14 cellular contexts compared by ENCODE assay signal in genomic region chr9:87105-87504, GRCh38. TPM values are rescaled to one million over a fixed set of nuclear protein-coding genes. Genes with fewer than 3 reads are reported as not detected.
DNase-seq lines count a peak whose midpoint lies in the region; ATAC-seq and TF ChIP-seq lines count a peak whose summit lies in the region.
"Not testable (repeated sequence)": the region's sequence is repeated elsewhere in the genome, so short reads cannot be mapped to it uniquely, and the experiment has no call there.
"Had no signal": no experiment of that assay in that cellular context is flagged by ENCODE, and none has a peak within 500 bp of the region (broad histone marks: within the 10 kb centered on the region; RNA-seq: fewer than 3 reads in every experiment).

No MANE protein-coding gene starts in this region.

- not testable (repeated sequence) for H3K9ac ChIP-seq in IMR-90 (ENCODE audit: low read depth, low read length)

- H3K27ac ChIP-seq in IMR-90 (ENCODE audit: insufficient read depth, low read length); gastroesophageal sphincter; aorta (ENCODE audit: low read depth in 1 of 2, low read length in 2 of 2): not testable (repeated sequence)

- not testable (repeated sequence) for H3K4me2 ChIP-seq in IMR-90 (ENCODE audit: low read depth, low read length)

- CTCF ChIA-PET in IMR-90 (lab: Yijun Ruan, JAX), result not testable (repeated sequence)

- H3K56ac ChIP-seq in IMR-90 (ENCODE audit: extremely low read depth, insufficient read depth, low read length), result not testable (repeated sequence)

- H3K23ac ChIP-seq in IMR-90 (ENCODE audit: low read depth, low read length), result not testable (repeated sequence)

- not testable (repeated sequence) for H2AK5ac ChIP-seq in IMR-90 (ENCODE audit: low read depth, low read length)

- intact Hi-C loops in IMR-90 (cut with micrococcal nuclease); Right ventricle myocardium inferior (cut with DNase I); Right ventricle myocardium superior (cut with DNase I); left ventricle myocardium superior (cut with micrococcal nuclease); sciatic nerve (cut with DNase I); aorta (cut with DNase I): not testable (repeated sequence)

- H2AK9ac ChIP-seq in IMR-90 (replicated peaks; ENCODE audit: low read depth, low read length, poor library complexity), result not testable (repeated sequence)

- no CpG with 5 or more reads among the region's 4 CpGs for WGBS in IMR-90 (ENCODE audit: extremely low coverage in 2 of 2, insufficient read length in 1 of 2), 2 experiments
- no CpG with 5 or more reads among the region's 4 CpGs for WGBS in gastroesophageal sphincter (ENCODE audit: low coverage in 1 of 2), 2 donors
- WGBS in aorta, 2 donors, result 10 to 46% methylated on average over 2 to 3 of the region's 4 CpGs

- dilution Hi-C loops in IMR-90 (cut with HindIII; ENCODE audit: low sequenced_read_pairs, unreplicated experiment), result not testable (repeated sequence)

- not testable (repeated sequence) for H3K27me3 ChIP-seq in IMR-90 (ENCODE audit: control insufficient read depth, insufficient read depth, low read length); gastroesophageal sphincter; aorta (ENCODE audit: control insufficient read depth in 1 of 2, insufficient read depth in 2 of 2, low read length in 1 of 2)

- not testable (repeated sequence) for TF ChIP-seq RAD21 in IMR-90 (IDR thresholded peaks at IDR 0.05; ENCODE audit: low read length)

- ATAC-seq in IMR-90 (ENCODE audit: low read depth), result peak; percentile 24; the same call in 1 of the 2 replicates
- ATAC-seq in gastroesophageal sphincter, result peak; percentile 32
- peak; percentile 32 for ATAC-seq in Right ventricle myocardium inferior
- peak; percentile 28 for ATAC-seq in Right ventricle myocardium superior (ENCODE audit: poor library complexity)
- peak; percentile 48 for ATAC-seq in left ventricle myocardium superior
- ATAC-seq in sciatic nerve, result peak; percentile 94
- ATAC-seq in aorta (ENCODE audit: low FRiP score), result peak; percentile 26

- TF ChIP-seq POLR2A in IMR-90 (IDR thresholded peaks at IDR 0.05; ENCODE audit: low read depth, low read length); gastroesophageal sphincter (IDR thresholded peaks at IDR 0.05): not testable (repeated sequence)

- not testable (repeated sequence) for H3K4me1 ChIP-seq in IMR-90 (ENCODE audit: control insufficient read depth, insufficient read depth, low read length); gastroesophageal sphincter; aorta (ENCODE audit: control insufficient read depth in 1 of 2, insufficient read depth in 2 of 2, low read length in 2 of 2)

- not testable (repeated sequence) for H4K5ac ChIP-seq in IMR-90 (ENCODE audit: low read depth, low read length)

- not testable (repeated sequence) for H3K18ac ChIP-seq in IMR-90 (ENCODE audit: low read depth, low read length)

- not testable (repeated sequence) for H3K79me1 ChIP-seq in IMR-90 (ENCODE audit: low read depth in 1 of 2, low read length in 2 of 2)

- H2AFZ ChIP-seq in IMR-90 (replicated peaks; ENCODE audit: low read length, poor library complexity), result not testable (repeated sequence)

- not testable (repeated sequence) for H3K4me3 ChIP-seq in IMR-90 (ENCODE audit: insufficient read depth, low read depth, low read length); gastroesophageal sphincter; aorta (ENCODE audit: low read length in 2 of 2)

- BruUV-seq in IMR-90 (replicated peaks; lab: Mats Ljungman, UMichigan), result not testable (repeated sequence)

- not testable (repeated sequence) for H3K9me1 ChIP-seq in IMR-90 (ENCODE audit: insufficient read depth, low read length)

- not testable (repeated sequence) for H3K9me3 ChIP-seq in IMR-90 (ENCODE audit: control insufficient read depth, insufficient read depth, low read length); gastroesophageal sphincter; aorta (ENCODE audit: control insufficient read depth, low read length)

- not testable (repeated sequence) for H2BK15ac ChIP-seq in IMR-90 (ENCODE audit: low read depth, low read length)

- not testable (repeated sequence) for TF ChIP-seq CTCF in IMR-90 (conservative IDR thresholded peaks at IDR 0.05; ENCODE audit: low read depth, low read length); gastroesophageal sphincter (IDR thresholded peaks at IDR 0.05)

- H4K8ac ChIP-seq in IMR-90 (ENCODE audit: low read depth in 2 of 2, low read length in 2 of 2), result not testable (repeated sequence)

- not testable (repeated sequence) for H4K20me1 ChIP-seq in IMR-90 (ENCODE audit: insufficient read depth, low read length)

- TF ChIP-seq EP300 in gastroesophageal sphincter (IDR thresholded peaks at IDR 0.05), result not testable (repeated sequence)

- H3K4ac ChIP-seq in IMR-90 (ENCODE audit: low read depth, low read length), result not testable (repeated sequence)

- POLR2A ChIA-PET in IMR-90 (lab: Charles Lee; ENCODE audit: unreplicated experiment), result not testable (repeated sequence)

- H3K36me3 ChIP-seq in IMR-90 (ENCODE audit: control insufficient read depth, insufficient read depth, low read length); gastroesophageal sphincter; aorta (ENCODE audit: control insufficient read depth in 1 of 2, insufficient read depth in 2 of 2, low read length in 1 of 2): not testable (repeated sequence)

- DNase-seq in IMR-90; Right ventricle myocardium inferior (ENCODE audit: missing footprints); Right ventricle myocardium superior; left ventricle myocardium superior; sciatic nerve (ENCODE audit: low spot score); aorta: not testable (repeated sequence)

- not testable (repeated sequence) for H2BK20ac ChIP-seq in IMR-90 (ENCODE audit: low read depth, low read length)

- in situ Hi-C loops in IMR-90 (cut with MboI; ENCODE audit: low sequenced_read_pairs), result not testable (repeated sequence)

- H2BK120ac ChIP-seq in IMR-90 (ENCODE audit: low read depth, low read length), result not testable (repeated sequence)

- not testable (repeated sequence) for H2BK5ac ChIP-seq in IMR-90 (ENCODE audit: low read depth, low read length, poor library complexity, severe bottlenecking)

- not testable (repeated sequence) for H3K14ac ChIP-seq in IMR-90 (replicated peaks; ENCODE audit: low read depth, low read length)

- H4K91ac ChIP-seq in IMR-90 (ENCODE audit: insufficient read depth, low read depth, low read length), result not testable (repeated sequence)

RNA-seq across cellular contexts. Expression of gene FOXD4, which starts 31.1 kb away (rescaled TPM):
- total RNA-seq in IMR-90 (2012; rRNA removed), result 0.18 TPM in 1 of 2 replicates, not detected in the other
- 0.03 and 0.09 TPM in 2 replicates for polyA plus RNA-seq in IMR-90 (2012; rRNA removed)
- 0.07 TPM in 1 of 2 replicates, not detected in the other for polyA plus RNA-seq in IMR-90 (2012; cell fraction: cytosol; rRNA removed)
- polyA plus RNA-seq in IMR-90 (2012; cell fraction: nucleus; rRNA removed; ENCODE audit: low replicate concordance), result 0.32 and 0.52 TPM in 2 replicates
- under 1 TPM; 0.13 to 0.89 (median 0.56) TPM for total RNA-seq in gastroesophageal sphincter
- not detected for total RNA-seq in Right ventricle myocardium inferior
- not detected for total RNA-seq in Right ventricle myocardium superior
- 0.12 TPM for total RNA-seq in left ventricle myocardium superior
- total RNA-seq in sciatic nerve, result 0.45 TPM
- total RNA-seq in aorta, result under 1 TPM in 1 of 2 donors, not detected in 1; 0.27 TPM
- polyA plus RNA-seq in aorta, result not detected
- total RNA-seq: A673; CD8-positive, alpha-beta T cell had no signal
- polyA plus RNA-seq: AG04450; CD14-positive monocyte; CD4-positive, alpha-beta memory T cell; CD4-positive, CD25-positive, alpha-beta regulatory T cell; CD8-positive, alpha-beta memory T cell had no signal

RNA-seq across cellular contexts. Expression of gene WASHC1, which starts 57.8 kb away (rescaled TPM):
- 3.0 and 3.1 TPM in 2 replicates for total RNA-seq in IMR-90 (2012; rRNA removed)
- polyA plus RNA-seq in IMR-90 (2012; rRNA removed), result 13.7 and 17.6 TPM in 2 replicates
- 7.8 and 8.1 TPM in 2 replicates for polyA plus RNA-seq in IMR-90 (2012; cell fraction: cytosol; rRNA removed)
- 59.0 and 84.7 TPM in 2 replicates for polyA plus RNA-seq in IMR-90 (2012; cell fraction: nucleus; rRNA removed; ENCODE audit: low replicate concordance)
- total RNA-seq in gastroesophageal sphincter, result 10 to 100 TPM in 1 of 4 donors, 1 to 10 TPM in 3; 4.2 to 10.6 (median 6.0) TPM
- total RNA-seq in Right ventricle myocardium inferior, result 13.4 TPM
- 12.6 TPM for total RNA-seq in Right ventricle myocardium superior
- 14.0 TPM for total RNA-seq in left ventricle myocardium superior
- 13.3 TPM for total RNA-seq in sciatic nerve
- 10 to 100 TPM; 12.8 to 14.0 TPM for total RNA-seq in aorta
- 10 to 100 TPM in 1 of 2 donors, 1 to 10 TPM in 1; 7.0 to 95.5 TPM for polyA plus RNA-seq in aorta

Comparison
In these comparisons a context has a peak if more than half of its experiments do, and no peak if none do; other contexts are left out.
1. ATAC-seq: peak in every context shown above with its lines; median percentile 94 in sciatic nerve; 48 in left ventricle myocardium superior; 32 in gastroesophageal sphincter; 32 in Right ventricle myocardium inferior; 28 in Right ventricle myocardium superior; 26 in aorta; 24 in IMR-90.